In genomic region chr16:1363501-1364041, GRCh38 we compare ENCODE assay signal across 1 cellular context.
TF ChIP-seq lines count a peak whose summit lies in the region.

No MANE protein-coding gene starts in this region.

TF ChIP-seq in A549, 52 proteins besides CTCF, POLR2A, EP300 and RAD21 (continued from another document):
- TF ChIP-seq REST (IDR thresholded peaks at IDR 0.05): no peak
- peak; percentile 69 for TF ChIP-seq SMC3 (IDR thresholded peaks at IDR 0.05)
TF ChIP-seq in A549: peak in this region for 2.
